13 cellular contexts compared by ENCODE assay signal in genomic region chrX:48872017-48872416, GRCh38. TPM values are rescaled to one million over a fixed set of nuclear protein-coding genes. Genes with fewer than 3 reads are reported as not detected.
"Had no signal": no experiment of that assay in that cellular context is flagged by ENCODE, and none has a peak within 500 bp of the region (broad histone marks: within the 10 kb centered on the region; RNA-seq: fewer than 3 reads in every experiment).

No MANE protein-coding gene starts in this region.

RNA-seq across cellular contexts. Expression of gene PCSK1N, which starts 36.6 kb away (rescaled TPM):
- total RNA-seq: ascending aorta had no signal

RNA-seq across cellular contexts. Expression of gene ERAS, which starts 45.7 kb away (rescaled TPM):
- total RNA-seq: activated naive CD4-positive, alpha-beta T cell treated with anti-CD3 and anti-CD28 coated beads for 36 hours; activated naive CD8-positive, alpha-beta T cell treated with anti-CD3 and anti-CD28 coated beads, Interleukin-2, amount 10 ng/mL, durations not matched to agents 7 days and 5 days; activated T-helper 1 cell treated with anti-CD3 and anti-CD28 coated beads, Interleukin-12 subunit alpha, Interleukin-12 subunit beta, Interleukin-2, Interleukin-4 antibody, amounts not matched to agents 30 ng/mL and 10 ng/mL and 1 ng/mL, durations not matched to agents 14 hours and 24 hours and 36 hours; activated T-helper 2 cell treated with anti-CD3 and anti-CD28 coated beads, Interferon-gamma antibody, Interleukin-2, Interleukin-4, amounts not matched to agents 10 μg/mL and 5 μg/mL and 100 μg/mL, durations not matched to agents 14 hours and 24 hours and 36 hours; adrenal gland; aorta; ascending aorta; astrocyte; body of pancreas; bronchial epithelial cell; cardiac muscle cell; cardiac septum had no signal
- polyA plus RNA-seq: adipose tissue had no signal
